ENCODE assay signal across 16 cellular contexts in the genomic region with DNA sequence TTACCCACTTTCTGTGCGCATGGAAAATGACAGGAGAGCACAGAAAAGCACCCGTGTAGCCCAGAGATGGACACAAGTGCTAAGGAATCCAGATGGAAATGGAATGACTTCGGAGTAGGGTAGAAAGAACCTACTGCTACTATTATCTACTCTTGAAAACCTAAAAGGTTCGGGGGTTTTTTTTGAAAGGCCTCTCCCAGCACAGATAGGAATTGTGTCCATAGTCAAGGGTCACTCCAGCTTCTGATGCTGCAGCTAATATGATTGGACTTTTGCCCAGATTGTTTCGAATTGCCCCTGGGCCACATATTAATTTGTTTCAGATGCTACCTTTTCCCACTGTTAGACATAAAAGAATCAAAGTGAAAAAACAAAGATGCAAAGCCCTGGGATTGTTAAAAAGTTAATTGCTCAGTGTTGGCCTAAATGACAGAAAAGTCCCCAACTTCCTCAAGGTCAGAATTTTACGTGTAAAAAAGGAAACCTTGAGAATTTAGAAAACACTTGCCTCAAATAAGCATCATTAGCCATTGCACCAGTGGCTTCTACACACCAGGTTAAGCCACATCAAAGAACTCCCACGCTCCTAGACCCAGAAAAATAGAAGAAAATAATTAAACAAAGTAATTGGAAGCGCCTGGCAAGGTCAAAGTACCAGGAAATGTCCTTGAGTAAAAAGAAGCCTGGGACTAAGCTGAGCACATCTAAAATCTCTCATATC. TPM values are rescaled to one million over a fixed set of nuclear protein-coding genes. Genes with fewer than 3 reads are reported as not detected.
A peak's percentile ranks its signal among the peaks of the same experiment; 100 is the strongest.
DNase-seq lines count a peak whose midpoint lies in the region; ATAC-seq, FAIRE-seq and TF ChIP-seq lines count a peak whose summit lies in the region.
"Had no signal": no experiment of that assay in that cellular context is flagged by ENCODE, and none has a peak within 500 bp of the region (broad histone marks: within the 10 kb centered on the region; RNA-seq: fewer than 3 reads in every experiment).

No MANE protein-coding gene starts in this region.

- no peaks in the 10 kb centered on the region for H3K36me3 ChIP-seq in GM12878 (ENCODE audit: control insufficient read depth in 2 of 2, insufficient read depth in 2 of 2, low read length in 1 of 2)
- H3K36me3 ChIP-seq: SJSA1 had no signal

- no peaks in the 10 kb centered on the region; a peak in 2 of 4 replicates for H3K27me3 ChIP-seq in GM12878 (replicated peaks in 1 of 2; ENCODE audit: control insufficient read depth in 2 of 2, insufficient read depth in 2 of 2, low read length in 1 of 2)
- H3K27me3 ChIP-seq: SJSA1 had no signal

- H3K4me2 ChIP-seq in GM12878 (ENCODE audit: control insufficient read depth, insufficient read depth) = no peak overlapping the region

- TF ChIP-seq RAD21 in GM12878 (IDR thresholded peaks at IDR 0.05; ENCODE audit: insufficient read depth, low read depth, low read length) = no peak

- RAD21 ChIA-PET in GM12878 (lab: Charles Lee; ENCODE audit: unreplicated experiment) = no interaction called here

- intact Hi-C loops in GM12878 (cut with micrococcal nuclease; ENCODE audit: unreplicated experiment) = no loop called here

- no peaks in the 10 kb centered on the region for H3K9me3 ChIP-seq in GM12878 (replicated peaks; ENCODE audit: control insufficient read depth, insufficient read depth, low read length)
- H3K9me3 ChIP-seq: SJSA1 had no signal

- TF ChIP-seq CTCF in HFF-Myc (IDR thresholded peaks at IDR 0.05; ENCODE audit: low read depth, low read length, missing control alignments) (no peak), GM12878 (IDR thresholded peaks at IDR 0.05 in 2 of 3, conservative IDR thresholded peaks at IDR 0.05 in 1 of 3; ENCODE audit: control insufficient read depth in 2 of 3, extremely low read depth in 1 of 3, insufficient read depth in 1 of 3, low read depth in 3 of 3, low read length in 3 of 3) (no peak), fibroblast of the aortic adventitia (IDR thresholded peaks at IDR 0.05; ENCODE audit: insufficient read depth, low read length) (no peak)

- H3K79me2 ChIP-seq in GM12878 (ENCODE audit: control insufficient read depth, insufficient read depth, low read length) = no peaks in the 10 kb centered on the region

- TF ChIP-seq EP300 in GM12878 (IDR thresholded peaks at IDR 0.05; ENCODE audit: borderline replicate concordance in 1 of 2, control insufficient read depth in 1 of 2, low read depth in 2 of 2, low read length in 2 of 2) = no peak

- SMC1A ChIA-PET in GM12878 (lab: Charles Lee; ENCODE audit: uncharacterized antibody, unreplicated experiment) = no interaction called here

- H3K9ac ChIP-seq in GM12878 (ENCODE audit: control insufficient read depth, insufficient read depth, low read length) = no peak overlapping the region

- no peak overlapping the region for H3K27ac ChIP-seq in GM12878 (ENCODE audit: control insufficient read depth, insufficient read depth)
- peak overlapping the region in 13 of 21 experiments; percentile 55 to 86 (median 78) for H3K27ac ChIP-seq in skin epidermis
- H3K27ac ChIP-seq: SJSA1 had no signal

- TF ChIP-seq POLR2A in GM12878 (IDR thresholded peaks at IDR 0.05; ENCODE audit: low read depth, low read length) (no peak), GM12891 (IDR thresholded peaks at IDR 0.05; ENCODE audit: low read depth, low read length) (no peak)

- ATAC-seq in GM12878 = peak; percentile 17; the same call in 2 of the 3 replicates
- no peak for ATAC-seq in GM19397 (IDR thresholded peaks at IDR 0.05; ENCODE audit: unreplicated experiment)
- ATAC-seq: activated CD4-positive, alpha-beta T cell treated with anti-CD3 and anti-CD28 coated beads for 36 hours; left colon had no signal

- WGBS in GM12878 (ENCODE audit: insufficient coverage, insufficient replicate concordance, low lambda C conversion rate, missing lambda C conversion rate) = 28% methylated on average over 8 of the region's 8 CpGs

- in situ Hi-C loops in GM12878 (cut with MboI) = no loop called here

- H4K20me1 ChIP-seq in GM12878 (ENCODE audit: control insufficient read depth, insufficient read depth) = no peaks in the 10 kb centered on the region

- no peak overlapping the region for H3K4me3 ChIP-seq in HFF-Myc (replicated peaks; ENCODE audit: low read depth, low read length)
- H3K4me3 ChIP-seq in GM12878 = no peak overlapping the region
- no peak overlapping the region for H3K4me3 ChIP-seq in fibroblast of the aortic adventitia (ENCODE audit: low read depth, low read length)
- H3K4me3 ChIP-seq in skin epidermis = no peak overlapping the region
- H3K4me3 ChIP-seq: SJSA1 had no signal

- no peak for FAIRE-seq in GM12878 (lab: Jason Lieb, UNC)
- FAIRE-seq in GM12891 (lab: Jason Lieb, UNC) = no peak

- POLR2A ChIA-PET in GM12878 (lab: Charles Lee) = no interaction called here

- CTCF ChIA-PET in GM12878 (lab: Yijun Ruan, JAX) = no interaction called here

- DNase-seq in HFF-Myc (ENCODE audit: extremely low read depth, low read depth) = peak; percentile 16
- no peak for DNase-seq in GM12878 (ENCODE audit: low read depth, low spot score)
- peak; percentile 27 for DNase-seq in fibroblast of the aortic adventitia (ENCODE audit: low read depth)
- no peak for DNase-seq in HUDEP-2 (lab: John Stamatoyannopoulos, UW; ENCODE audit: unreplicated experiment in 76 of 76)
- DNase-seq in GM12891 (ENCODE audit: insufficient read length, low spot score) = no peak
- no peak for DNase-seq in GM19240 (ENCODE audit: insufficient read length, low spot score)
- DNase-seq: activated CD4-positive, alpha-beta T cell treated with anti-CD3 and anti-CD28 coated beads for 36 hours; activated gamma-delta T cell treated with Interleukin-2 at 50 U/mL for 16 hours; anterior cingulate cortex; HFFc6; NCI-H446 treated with DMSO at 0.1 percent for 48 hours; T-helper 9 cell had no signal

- BruUV-seq in GM12878 (replicated peaks; lab: Mats Ljungman, UMichigan) = no TSS peak

- H3K4me1 ChIP-seq in GM12878 (ENCODE audit: control insufficient read depth, insufficient read depth, low read length) = no peaks in the 10 kb centered on the region

- no peak overlapping the region for H2AFZ ChIP-seq in GM12878 (ENCODE audit: control insufficient read depth, low read depth, low read length)

TF ChIP-seq in GM12878, 131 proteins besides CTCF, POLR2A, EP300 and RAD21 (continues in another document):
- TF ChIP-seq TAF1 (IDR thresholded peaks at IDR 0.05; ENCODE audit: borderline replicate concordance, low read depth, low read length) (no peak), PAX8 (IDR thresholded peaks at IDR 0.05) (no peak), BMI1 (IDR thresholded peaks at IDR 0.05; ENCODE audit: borderline replicate concordance) (no peak), NR2F1 (conservative IDR thresholded peaks at IDR 0.05) (peak; percentile 88), IKZF1 (conservative IDR thresholded peaks at IDR 0.05) (0 out of 2 replicates have a peak, but pooled peaks have one; percentile 22), STAT3 (IDR thresholded peaks at IDR 0.05; ENCODE audit: low read depth, low read length) (no peak)
- TF ChIP-seq, protein P1, sequence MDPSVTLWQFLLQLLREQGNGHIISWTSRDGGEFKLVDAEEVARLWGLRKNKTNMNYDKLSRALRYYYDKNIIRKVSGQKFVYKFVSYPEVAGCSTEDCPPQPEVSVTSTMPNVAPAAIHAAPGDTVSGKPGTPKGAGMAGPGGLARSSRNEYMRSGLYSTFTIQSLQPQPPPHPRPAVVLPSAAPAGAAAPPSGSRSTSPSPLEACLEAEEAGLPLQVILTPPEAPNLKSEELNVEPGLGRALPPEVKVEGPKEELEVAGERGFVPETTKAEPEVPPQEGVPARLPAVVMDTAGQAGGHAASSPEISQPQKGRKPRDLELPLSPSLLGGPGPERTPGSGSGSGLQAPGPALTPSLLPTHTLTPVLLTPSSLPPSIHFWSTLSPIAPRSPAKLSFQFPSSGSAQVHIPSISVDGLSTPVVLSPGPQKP (IDR thresholded peaks at IDR 0.05; ENCODE audit: low read depth, low read length) = no peak

TF ChIP-seq in GM12891, 5 proteins besides CTCF, POLR2A, EP300 and RAD21:
- TF ChIP-seq PAX5 (IDR thresholded peaks at IDR 0.05; ENCODE audit: insufficient read depth, low read length, severe bottlenecking) (no peak), POLR2AphosphoS5 (IDR thresholded peaks at IDR 0.05; ENCODE audit: low read depth, low read length) (no peak), POU2F2 (IDR thresholded peaks at IDR 0.05; ENCODE audit: low read depth, low read length) (no peak), TAF1 (IDR thresholded peaks at IDR 0.05; ENCODE audit: low read depth, low read length) (no peak), SPI1 (IDR thresholded peaks at IDR 0.05; ENCODE audit: low read depth, low read length) (no peak)

RNA-seq across cellular contexts. Expression of gene INSIG1, which starts 40.8 kb away (rescaled TPM):
- total RNA-seq in GM12878 (2013; cell fraction: nucleolus; rRNA removed) = 159 and 167 TPM in 2 replicates
- total RNA-seq in GM12878 (2014; rRNA removed) (156 and 187 TPM in 2 replicates), GM12878 (2014; rRNA removed; fragmentation: Illumina TruSeq; extraction: Trizol) (97.0 and 103 TPM in 2 replicates), GM12878 (2021) (119 and 131 TPM in 2 replicates), fibroblast of the aortic adventitia (ENCODE audit: low replicate concordance) (79.6 and 313 TPM in 2 replicates)
- polyA plus RNA-seq in GM12878 (2011; ENCODE audit: low read depth) = 66.1 TPM
- polyA plus RNA-seq in GM12878 (2011; rRNA removed) (168 and 196 TPM in 2 replicates), GM12878 (2014; fragmentation: Illumina TruSeq; extraction: Trizol) (85.2 and 108 TPM in 2 replicates), GM12878 (2014; fragmentation: Nextera tagmentation; extraction: Ambion mirVana) (10 to 100 TPM; 29.6 to 43.4 TPM), GM12878 (2014; rRNA removed) (128 and 136 TPM in 2 replicates), GM12878 (2016; fragmentation: Nextera tagmentation; extraction: Ambion mirVana) (10 to 100 TPM; 65.6 to 66.1 TPM)
- 155 and 156 TPM in 2 replicates for polyA plus RNA-seq in GM12878 (2011; cell fraction: cytosol; rRNA removed)
- polyA plus RNA-seq in GM12878 (2011; cell fraction: nucleus; rRNA removed) = 92.5 and 100 TPM in 2 replicates
- polyA plus RNA-seq in GM12878 (2012) = 82.7 and 115 TPM in 2 replicates
- 146 and 169 TPM in 2 replicates for polyA minus RNA-seq in GM12878 (2011; rRNA and poly(A)+ RNA removed)
- 78.2 and 84.5 TPM in 2 replicates for polyA minus RNA-seq in GM12878 (2011; cell fraction: cytosol; rRNA and poly(A)+ RNA removed)
- 115 and 158 TPM in 2 replicates for polyA minus RNA-seq in GM12878 (2011; cell fraction: nucleus; rRNA and poly(A)+ RNA removed)
- 53.3 TPM for polyA plus RNA-seq in GM12891 (2012; ENCODE audit: low read depth, missing spikeins)

Comparison
In these comparisons a context has a peak if more than half of its experiments do, and no peak if none do; other contexts are left out.
1. DNase-seq: peak in HFF-Myc (single experiment) and fibroblast of the aortic adventitia (single experiment); none in GM12878 (single experiment), HUDEP-2 (0 of 76), GM12891 (single experiment) and GM19240 (single experiment).